ENCODE assay signal across 10 cellular contexts in the genomic region with DNA sequence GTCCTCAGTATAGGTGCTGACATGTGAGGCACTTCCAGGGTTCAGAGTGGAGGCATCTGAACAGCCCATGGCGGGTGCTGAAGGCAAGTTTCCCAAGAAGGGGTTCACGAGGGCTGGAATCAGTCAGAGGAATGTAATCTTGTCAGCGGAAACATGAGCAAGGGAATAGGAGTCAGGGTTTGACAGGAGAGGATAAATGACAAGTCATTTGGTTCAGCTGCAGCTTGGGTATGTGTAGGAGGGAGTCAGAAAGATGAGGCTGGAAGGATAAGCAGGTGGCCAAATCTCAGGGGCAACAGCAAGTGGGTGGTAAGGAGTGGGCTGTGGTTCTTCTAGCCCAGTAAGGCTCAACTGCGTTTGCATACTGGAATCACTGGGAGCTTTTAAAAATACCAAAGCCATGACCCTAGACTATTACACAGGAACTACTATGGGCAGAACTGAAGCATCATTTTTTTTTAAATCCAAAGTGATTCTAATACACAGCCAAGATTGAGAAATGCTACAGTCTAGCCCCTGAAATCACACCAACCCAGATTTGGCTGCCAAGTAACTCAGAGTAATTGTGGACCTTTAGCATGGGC. TPM values are rescaled to one million over a fixed set of nuclear protein-coding genes. Genes with fewer than 3 reads are reported as not detected.
DNase-seq lines count a peak whose midpoint lies in the region; ATAC-seq and TF ChIP-seq lines count a peak whose summit lies in the region.
"Had no signal": no experiment of that assay in that cellular context is flagged by ENCODE, and none has a peak within 500 bp of the region (broad histone marks: within the 10 kb centered on the region; RNA-seq: fewer than 3 reads in every experiment).

No MANE protein-coding gene starts in this region.

- peak; percentile 94 for DNase-seq in LHCN-M2 (ENCODE audit: low read depth)
- DNase-seq in choroid plexus epithelial cell (ENCODE audit: low read depth): peak; percentile 76
- no peak for DNase-seq in omental fat pad (ENCODE audit: low spot score)
- no peak for DNase-seq in SKM-1 (lab: John Stamatoyannopoulos, UW; ENCODE audit: unreplicated experiment)
- no peak for DNase-seq in NCI-H2171 (lab: John Stamatoyannopoulos, UW)
- DNase-seq in GDM1 (lab: John Stamatoyannopoulos, UW): no peak
- DNase-seq in SIG-M5 (lab: John Stamatoyannopoulos, UW): no peak
- DNase-seq: esophagus squamous epithelium, immature natural killer cell had no signal

- ATAC-seq in GM19351 (IDR thresholded peaks at IDR 0.05; ENCODE audit: unreplicated experiment) (peak; percentile 44), omental fat pad (ENCODE audit: low FRiP score) (peak; percentile 86)

- no peak for TF ChIP-seq CTCF in choroid plexus epithelial cell (conservative IDR thresholded peaks at IDR 0.05; ENCODE audit: low read depth, low read length)
- TF ChIP-seq CTCF in omental fat pad (IDR thresholded peaks at IDR 0.05): no peak

- H3K4me3 ChIP-seq in choroid plexus epithelial cell (ENCODE audit: low read depth, low read length): no peak overlapping the region
- H3K4me3 ChIP-seq: esophagus squamous epithelium had no signal

RNA-seq across cellular contexts. Expression of a gene that starts 41.8 kb away (rescaled TPM):
- total RNA-seq in LHCN-M2 (2014; rRNA removed): 39.4 and 43.1 TPM in 2 replicates
- polyA plus RNA-seq in LHCN-M2 (2012): 8.9 TPM
- 10 to 100 TPM; 50.7 to 83.5 (median 58.5) TPM for total RNA-seq in omental fat pad

Comparison
In these comparisons a context has a peak if more than half of its experiments do, and no peak if none do; other contexts are left out.
1. DNase-seq: peak in LHCN-M2 (single experiment) and choroid plexus epithelial cell (single experiment); none in omental fat pad (single experiment), SKM-1 (single experiment), NCI-H2171 (single experiment), GDM1 (single experiment) and SIG-M5 (single experiment).